Comparison of ENCODE assay signal across 13 cellular contexts in the genomic region with DNA sequence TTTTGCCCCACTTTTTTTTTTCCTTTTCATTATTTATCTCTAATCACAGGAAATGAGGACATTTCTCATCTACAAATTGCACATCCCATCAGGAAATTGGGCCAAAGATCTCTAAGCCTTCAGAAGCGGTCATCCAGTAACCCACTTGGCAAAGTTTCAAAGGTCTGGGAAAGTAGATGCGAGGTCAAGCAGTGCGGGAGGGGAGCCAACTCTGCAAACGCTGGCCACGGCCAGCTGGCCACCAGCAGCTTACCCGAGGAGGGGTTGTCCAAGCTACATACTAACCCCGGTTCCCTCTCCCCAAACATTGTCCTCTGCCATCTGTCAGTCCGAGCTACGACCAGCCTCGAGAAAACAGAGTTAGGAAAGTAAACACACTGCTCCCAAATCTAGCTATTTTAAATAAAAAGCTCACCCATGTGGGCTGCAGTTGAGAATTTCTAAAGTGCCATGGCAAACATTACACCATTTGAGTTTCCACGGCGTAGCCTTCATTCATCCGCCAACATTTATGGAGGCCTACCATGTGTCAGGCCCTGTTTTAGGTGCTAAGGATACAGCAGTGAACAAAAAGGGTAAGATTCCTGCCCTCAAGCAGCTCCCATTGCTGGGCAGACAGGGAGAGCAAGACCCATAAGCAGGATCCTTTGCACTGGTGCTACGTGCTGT. TPM values are rescaled to one million over a fixed set of nuclear protein-coding genes. Genes with fewer than 3 reads are reported as not detected.
DNase-seq lines count a peak whose midpoint lies in the region; ATAC-seq, FAIRE-seq and TF ChIP-seq lines count a peak whose summit lies in the region.
"Had no signal": no experiment of that assay in that cellular context is flagged by ENCODE, and none has a peak within 500 bp of the region (broad histone marks: within the 10 kb centered on the region; RNA-seq: fewer than 3 reads in every experiment).

No MANE protein-coding gene starts in this region.

- no peaks in the 10 kb centered on the region for H3K36me3 ChIP-seq in adrenal gland (replicated peaks in 1 of 2)
- no peaks in the 10 kb centered on the region for H3K36me3 ChIP-seq in right lobe of liver

- DNase-seq in GM19239 (ENCODE audit: insufficient read length, low spot score), result no peak
- DNase-seq in adrenal gland, result peak; percentile 62 to 88 (median 81)
- peak; percentile 88 to 92 (median 90) for DNase-seq in right lobe of liver
- DNase-seq in stimulated activated naive B cell treated with anti-CD40 and anti-IgM and Interleukin-4, amounts not matched to agents 10 μg/mL and 1 μg/mL and 100 μg/mL, for 72 hours, result no peak
- DNase-seq in NAMALWA (ENCODE audit: low spot score), result no peak
- DNase-seq in NCI-H1105 treated with DMSO at 0.1 percent for 48 hours (lab: John Stamatoyannopoulos, UW), result no peak
- no peak for DNase-seq in HK-2 (ENCODE audit: unreplicated experiment)
- DNase-seq: activated CD8-positive, alpha-beta T cell treated with anti-CD3 and anti-CD28 coated beads for 36 hours; DMS153; NCI-H69 had no signal

- peak; percentile 76 for FAIRE-seq in GM19239 (lab: Jason Lieb, UNC)

- TF ChIP-seq CTCF in adrenal gland (IDR thresholded peaks at IDR 0.05) (no peak), right lobe of liver (IDR thresholded peaks at IDR 0.05) (no peak)

- H3K27ac ChIP-seq in adrenal gland (peak overlapping the region in 1 of 5 donors; percentile 81), right lobe of liver (peak overlapping the region; percentile 41 to 88 (median 61))
- H3K27ac ChIP-seq: KMS-11 had no signal

- TF ChIP-seq POLR2A in adrenal gland (IDR thresholded peaks at IDR 0.05) (no peak), right lobe of liver (IDR thresholded peaks at IDR 0.05) (no peak), GM18505 (IDR thresholded peaks at IDR 0.05; ENCODE audit: borderline replicate concordance, extremely low read depth, insufficient read depth, insufficient read length) (no peak)

- H3K27me3 ChIP-seq in adrenal gland, result no peaks in the 10 kb centered on the region
- H3K27me3 ChIP-seq in right lobe of liver, result no peaks in the 10 kb centered on the region

- H3K4me1 Mint-ChIP-seq in stimulated activated naive B cell treated with anti-CD40 and anti-IgM and Interleukin-4, amounts not matched to agents 10 μg/mL and 1 μg/mL and 100 μg/mL, for 72 hours, result peaks cover 63 to 85% of the 10 kb centered on the region in 2 donors

- intact Hi-C loops in adrenal gland (cut with DNase I), result loop anchor here in 1 of 2 donors (2.0 to 10.0 kb wide), 2 partner anchors 105 to 185 kb away; no protein-coding TSS in a partner anchor
- intact Hi-C loops in right lobe of liver (cut with DNase I), result no loop called here

- peak; percentile 77 to 88 (median 82) for ATAC-seq in right lobe of liver
- no peak for ATAC-seq in stimulated activated naive B cell treated with anti-CD40 and anti-IgM and Interleukin-4, amounts not matched to agents 10 μg/mL and 1 μg/mL and 100 μg/mL, for 72 hours (replicated peaks)
- no peak for ATAC-seq in GM18505 (IDR thresholded peaks at IDR 0.05; ENCODE audit: unreplicated experiment)
- ATAC-seq: activated CD8-positive, alpha-beta T cell treated with anti-CD3 and anti-CD28 coated beads for 36 hours had no signal

- peaks cover 13 to 29% of the 10 kb centered on the region in 2 donors for H3K4me1 ChIP-seq in adrenal gland (replicated peaks in 1 of 2)
- H3K4me1 ChIP-seq in right lobe of liver, result peaks cover 0 to 36% (median 10%) of the 10 kb centered on the region in 4 donors

- H3K27ac Mint-ChIP-seq in stimulated activated naive B cell treated with anti-CD40 and anti-IgM and Interleukin-4, amounts not matched to agents 10 μg/mL and 1 μg/mL and 100 μg/mL, for 72 hours, result peak overlapping the region; percentile 66
- H3K27ac Mint-ChIP-seq: activated CD8-positive, alpha-beta T cell treated with anti-CD3 and anti-CD28 coated beads for 36 hours had no signal

- H3K4me3 ChIP-seq in adrenal gland, result no peak overlapping the region
- peak overlapping the region in 2 of 3 donors; percentile 24 to 33 for H3K4me3 ChIP-seq in right lobe of liver

- 30 to 35% (median 32%) methylated on average over 13 to 14 of the region's 14 CpGs for WGBS in adrenal gland, 4 donors
- 11% methylated on average over 10 of the region's 14 CpGs for WGBS in right lobe of liver (ENCODE audit: insufficient coverage, low coverage, low lambda C conversion rate, missing lambda C conversion rate)

- H3K9me3 ChIP-seq in adrenal gland (replicated peaks in 1 of 3) (no peaks in the 10 kb centered on the region), right lobe of liver (peaks cover 0 to 2% (median 0%) of the 10 kb centered on the region in 4 donors)

- no peaks in the 10 kb centered on the region for H3K27me3 Mint-ChIP-seq in stimulated activated naive B cell treated with anti-CD40 and anti-IgM and Interleukin-4, amounts not matched to agents 10 μg/mL and 1 μg/mL and 100 μg/mL, for 72 hours
- H3K27me3 Mint-ChIP-seq: activated CD8-positive, alpha-beta T cell treated with anti-CD3 and anti-CD28 coated beads for 36 hours had no signal

- H3K36me3 Mint-ChIP-seq in stimulated activated naive B cell treated with anti-CD40 and anti-IgM and Interleukin-4, amounts not matched to agents 10 μg/mL and 1 μg/mL and 100 μg/mL, for 72 hours, result peaks cover 0 to 2% of the 10 kb centered on the region in 2 donors

- peak overlapping the region; percentile 65 to 71 for H3K4me3 Mint-ChIP-seq in stimulated activated naive B cell treated with anti-CD40 and anti-IgM and Interleukin-4, amounts not matched to agents 10 μg/mL and 1 μg/mL and 100 μg/mL, for 72 hours
- H3K4me3 Mint-ChIP-seq: activated CD8-positive, alpha-beta T cell treated with anti-CD3 and anti-CD28 coated beads for 36 hours had no signal

- no peaks in the 10 kb centered on the region for H3K9me3 Mint-ChIP-seq in stimulated activated naive B cell treated with anti-CD40 and anti-IgM and Interleukin-4, amounts not matched to agents 10 μg/mL and 1 μg/mL and 100 μg/mL, for 72 hours
- H3K9me3 Mint-ChIP-seq: activated CD8-positive, alpha-beta T cell treated with anti-CD3 and anti-CD28 coated beads for 36 hours had no signal

RNA-seq across cellular contexts. Expression of gene FFAR2, which starts 11.5 kb away (rescaled TPM):
- under 1 TPM in 2 of 8 donors, not detected in 6; 0.29 to 0.52 TPM for total RNA-seq in adrenal gland
- under 1 TPM; 0.33 to 0.88 (median 0.40) TPM for polyA plus RNA-seq in adrenal gland
- total RNA-seq in right lobe of liver, result under 1 TPM in 3 of 6 experiments, not detected in 3; 0.30 to 0.64 (median 0.35) TPM
- total RNA-seq: activated CD8-positive, alpha-beta T cell treated with anti-CD3 and anti-CD28 coated beads for 36 hours; pulmonary artery endothelial cell had no signal

RNA-seq across cellular contexts. Expression of gene KRTDAP, which starts 30.7 kb away (rescaled TPM):
- total RNA-seq in adrenal gland, result not detected
- polyA plus RNA-seq in adrenal gland, result not detected
- total RNA-seq in right lobe of liver, result not detected
- total RNA-seq: activated CD8-positive, alpha-beta T cell treated with anti-CD3 and anti-CD28 coated beads for 36 hours; pulmonary artery endothelial cell had no signal

RNA-seq across cellular contexts. Expression of gene DMKN, which starts 53.9 kb away (rescaled TPM):
- 10 to 100 TPM in 5 of 8 donors, 1 to 10 TPM in 3; 4.9 to 39.4 (median 17.6) TPM for total RNA-seq in adrenal gland
- 10 to 100 TPM; 29.3 to 70.5 (median 63.2) TPM for polyA plus RNA-seq in adrenal gland
- total RNA-seq in right lobe of liver, result 1 to 10 TPM; 1.0 to 4.0 (median 2.0) TPM
- total RNA-seq: pulmonary artery endothelial cell had no signal

Comparison
In these comparisons a context has a peak if more than half of its experiments do, and no peak if none do; other contexts are left out.
1. DNase-seq: peak in adrenal gland (7 of 7) and right lobe of liver (3 of 3); none in GM19239 (single experiment), stimulated activated naive B cell treated with anti-CD40 and anti-IgM and Interleukin-4, amounts not matched to agents 10 μg/mL and 1 μg/mL and 100 μg/mL, for 72 hours (single experiment), NAMALWA (single experiment), NCI-H1105 treated with DMSO at 0.1 percent for 48 hours (single experiment) and HK-2 (single experiment).
2. H3K4me3 ChIP-seq: peak in right lobe of liver (2 of 3); none in adrenal gland (0 of 4).
3. ATAC-seq: peak in right lobe of liver (4 of 4); none in stimulated activated naive B cell treated with anti-CD40 and anti-IgM and Interleukin-4, amounts not matched to agents 10 μg/mL and 1 μg/mL and 100 μg/mL, for 72 hours (0 of 2) and GM18505 (single experiment).